In genomic region chr1:56963667-56964066, GRCh38 we compare ENCODE assay signal across 1 cellular context.
TF ChIP-seq lines count a peak whose summit lies in the region.

No MANE protein-coding gene starts in this region.

TF ChIP-seq in HepG2, 621 proteins besides CTCF, POLR2A, EP300 and RAD21 (continued from another document):
- no peak for TF ChIP-seq NONO (IDR thresholded peaks at IDR 0.05)
- TF ChIP-seq NONO (CRISPR knock-in tag; conservative IDR thresholded peaks at IDR 0.05): no peak
- TF ChIP-seq ADNP (CRISPR knock-in tag; IDR thresholded peaks at IDR 0.05): no peak
- peak; percentile 46; the same call in 1 of the 2 replicates for TF ChIP-seq GATAD2A (CRISPR knock-in tag; IDR thresholded peaks at IDR 0.05)
